ENCODE assay signal across 18 cellular contexts in the genomic region with DNA sequence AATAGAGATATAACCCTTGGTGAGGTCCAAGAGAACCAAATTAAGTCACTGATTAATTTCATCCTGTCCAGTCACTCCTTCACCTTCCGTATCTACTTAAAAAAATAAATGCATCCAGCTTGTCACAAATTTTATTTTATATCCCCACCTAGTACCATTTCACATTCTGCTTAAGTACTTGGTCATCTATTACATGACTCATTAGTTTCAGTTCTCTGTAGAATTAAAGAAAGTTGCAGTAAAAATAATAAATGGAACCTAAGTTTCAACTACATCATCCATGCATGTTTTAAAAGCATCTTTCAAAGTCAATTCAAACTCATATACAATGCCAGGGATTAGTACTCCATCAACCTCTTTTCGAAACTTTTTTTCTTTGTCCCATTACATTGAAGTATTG.
A peak's percentile ranks its signal among the peaks of the same experiment; 100 is the strongest.
DNase-seq lines count a peak whose midpoint lies in the region; ATAC-seq and TF ChIP-seq lines count a peak whose summit lies in the region.
"Had no signal": no experiment of that assay in that cellular context is flagged by ENCODE, and none has a peak within 500 bp of the region (broad histone marks: within the 10 kb centered on the region; RNA-seq: fewer than 3 reads in every experiment).

No MANE protein-coding gene starts in this region.

- no peaks in the 10 kb centered on the region for H3K36me3 Mint-ChIP-seq in natural killer cell treated with Interleukin-12 subunit alpha and Interleukin-12 subunit beta and Interleukin-15 and Interleukin-18, amount 100 ng/mL, for 72 hours
- H3K36me3 Mint-ChIP-seq in natural killer cell (no peaks in the 10 kb centered on the region), GM23338 (ENCODE audit: low read depth) (no peaks in the 10 kb centered on the region)
- H3K36me3 Mint-ChIP-seq in CD4-positive, alpha-beta T cell (ENCODE audit: low read depth) = no peaks in the 10 kb centered on the region

- ATAC-seq in natural killer cell treated with Interleukin-12 subunit alpha and Interleukin-12 subunit beta and Interleukin-15 and Interleukin-18, amount 100 ng/mL, for 72 hours = no peak
- ATAC-seq in natural killer cell = no peak
- peak; percentile 71 for ATAC-seq in HG03060 (IDR thresholded peaks at IDR 0.05; ENCODE audit: low read depth, unreplicated experiment)
- peak; percentile 81 for ATAC-seq in HG03571 (IDR thresholded peaks at IDR 0.05; ENCODE audit: unreplicated experiment)
- ATAC-seq in GM23338 = no peak
- no peak for ATAC-seq in CD4-positive, alpha-beta T cell (ENCODE audit: poor library complexity)

- peak overlapping the region; percentile 81 for H3K4me3 Mint-ChIP-seq in natural killer cell treated with Interleukin-12 subunit alpha and Interleukin-12 subunit beta and Interleukin-15 and Interleukin-18, amount 100 ng/mL, for 72 hours
- H3K4me3 Mint-ChIP-seq in natural killer cell (no peak overlapping the region), GM23338 (no peak overlapping the region)
- H3K4me3 Mint-ChIP-seq in CD4-positive, alpha-beta T cell = no peak overlapping the region

- H3K27ac Mint-ChIP-seq in natural killer cell treated with Interleukin-12 subunit alpha and Interleukin-12 subunit beta and Interleukin-15 and Interleukin-18, amount 100 ng/mL, for 72 hours = peak overlapping the region; percentile 1 to 74
- H3K27ac Mint-ChIP-seq in natural killer cell (no peak overlapping the region), GM23338 (no peak overlapping the region)
- no peak overlapping the region for H3K27ac Mint-ChIP-seq in CD4-positive, alpha-beta T cell

- H3K27me3 Mint-ChIP-seq in natural killer cell treated with Interleukin-12 subunit alpha and Interleukin-12 subunit beta and Interleukin-15 and Interleukin-18, amount 100 ng/mL, for 72 hours = no peaks in the 10 kb centered on the region
- H3K27me3 Mint-ChIP-seq in natural killer cell (ENCODE audit: low read depth in 2 of 2) (no peaks in the 10 kb centered on the region), GM23338 (ENCODE audit: insufficient read depth, low read depth, poor library complexity) (no peaks in the 10 kb centered on the region)
- H3K27me3 Mint-ChIP-seq in CD4-positive, alpha-beta T cell = no peaks in the 10 kb centered on the region

- no peaks in the 10 kb centered on the region for H3K27me3 ChIP-seq in GM23338 (ENCODE audit: insufficient read depth)
- H3K27me3 ChIP-seq in CD4-positive, alpha-beta T cell (ENCODE audit: control insufficient read depth, insufficient read depth, low read length) = no peaks in the 10 kb centered on the region
- H3K27me3 ChIP-seq: Peyer's patch had no signal

- no peak for TF ChIP-seq CTCF in natural killer cell (IDR thresholded peaks at IDR 0.05)
- TF ChIP-seq CTCF in GM13977 (IDR thresholded peaks at IDR 0.05; ENCODE audit: extremely low read depth, insufficient read depth, missing control alignments) = no peak
- no peak for TF ChIP-seq CTCF in GM23338 (conservative IDR thresholded peaks at IDR 0.05; ENCODE audit: low read depth in 2 of 2)
- TF ChIP-seq CTCF in CD4-positive, alpha-beta T cell (IDR thresholded peaks at IDR 0.05) = no peak

- H3K4me2 ChIP-seq in GM23338 = no peak overlapping the region
- H3K4me2 ChIP-seq: BLaER1 had no signal

- H4K20me1 ChIP-seq in GM23338 (replicated peaks; ENCODE audit: insufficient read depth) = no peaks in the 10 kb centered on the region
- H4K20me1 ChIP-seq: BLaER1 had no signal

- CTCF ChIA-PET in CD4-positive, alpha-beta T cell (lab: Charles Lee) = no interaction called here

- H3K4me1 Mint-ChIP-seq in natural killer cell treated with Interleukin-12 subunit alpha and Interleukin-12 subunit beta and Interleukin-15 and Interleukin-18, amount 100 ng/mL, for 72 hours (ENCODE audit: low read depth in 2 of 2) = peaks cover 10 to 26% of the 10 kb centered on the region in 2 donors
- H3K4me1 Mint-ChIP-seq in natural killer cell (peaks cover 17 to 19% of the 10 kb centered on the region in 2 donors), GM23338 (peaks cover 5% of the 10 kb centered on the region; the same call in 2 of the 3 replicates)
- H3K4me1 Mint-ChIP-seq in CD4-positive, alpha-beta T cell (ENCODE audit: low read depth) = no peaks in the 10 kb centered on the region

- no peak overlapping the region for H2AFZ ChIP-seq in GM23338

- H3K9me3 Mint-ChIP-seq in natural killer cell treated with Interleukin-12 subunit alpha and Interleukin-12 subunit beta and Interleukin-15 and Interleukin-18, amount 100 ng/mL, for 72 hours = no peaks in the 10 kb centered on the region
- no peaks in the 10 kb centered on the region for H3K9me3 Mint-ChIP-seq in natural killer cell
- no peaks in the 10 kb centered on the region for H3K9me3 Mint-ChIP-seq in GM23338
- H3K9me3 Mint-ChIP-seq in CD4-positive, alpha-beta T cell = no peaks in the 10 kb centered on the region

- H3K9me2 ChIP-seq in GM23338 (ENCODE audit: insufficient read depth) = no peaks in the 10 kb centered on the region

- in situ Hi-C loops in GM13977 (cut with MboI; ENCODE audit: low pct_unique_long_range_greater_than_20kb, low sequenced_read_pairs, unreplicated experiment) = no loop called here

- no peaks in the 10 kb centered on the region for H3K4me1 ChIP-seq in GM23338 (ENCODE audit: insufficient read depth)
- H3K4me1 ChIP-seq: BLaER1, Peyer's patch had no signal

- intact Hi-C loops in natural killer cell (cut with micrococcal nuclease) = no loop called here
- intact Hi-C loops in CD4-positive, alpha-beta T cell (cut with DNase I, micrococcal nuclease) = no loop called here

- DNase-seq in natural killer cell treated with Interleukin-12 subunit alpha and Interleukin-12 subunit beta and Interleukin-15 and Interleukin-18, amount 100 ng/mL, for 72 hours (ENCODE audit: low spot score) = no peak
- no peak for DNase-seq in natural killer cell
- no peak for DNase-seq in activated T-cell treated with anti-CD3 and anti-CD28 coated beads, Interleukin-2, amount 50 U/mL, for 1 hour
- no peak for DNase-seq in GM13977 (ENCODE audit: low spot score)
- no peak for DNase-seq in GM23338 (ENCODE audit: low spot score)
- no peak for DNase-seq in CD4-positive, alpha-beta T cell
- DNase-seq: 8988T, GF-D8, KG1, NCI-H1092, NCI-H1694 treated with DMSO at 0.1 percent for 48 hours, NCI-H345, NCI-H69, Peyer's patch, SHP77 had no signal

- no peak overlapping the region for H3K27ac ChIP-seq in GM23338 (ENCODE audit: low read depth)
- H3K27ac ChIP-seq in CD4-positive, alpha-beta T cell (ENCODE audit: low read depth, low read length) = no peak overlapping the region
- H3K27ac ChIP-seq: BLaER1, Peyer's patch had no signal

- H3K9me3 ChIP-seq in CD4-positive, alpha-beta T cell (ENCODE audit: control insufficient read depth, low read length) = no peaks in the 10 kb centered on the region
- H3K9me3 ChIP-seq: BLaER1, Peyer's patch had no signal

- H3K79me2 ChIP-seq in GM23338 (replicated peaks; ENCODE audit: insufficient read depth) = no peaks in the 10 kb centered on the region

- POLR2A ChIA-PET in CD4-positive, alpha-beta T cell (lab: Charles Lee) = no interaction called here

- no peaks in the 10 kb centered on the region for H3F3A ChIP-seq in GM23338 (replicated peaks; ENCODE audit: low read depth)

- no peak overlapping the region for H3K4me3 ChIP-seq in GM23338
- H3K4me3 ChIP-seq: BLaER1, Peyer's patch had no signal

- H3K36me3 ChIP-seq in GM23338 (ENCODE audit: insufficient read depth) = no peaks in the 10 kb centered on the region
- H3K36me3 ChIP-seq: BLaER1, Peyer's patch had no signal

TF ChIP-seq in GM23338, 12 proteins besides CTCF, POLR2A, EP300 and RAD21 (continues in another document):
- TF ChIP-seq STAT1 (IDR thresholded peaks at IDR 0.05; ENCODE audit: unreplicated experiment) (no peak), EZH2 (IDR thresholded peaks at IDR 0.05; ENCODE audit: low read depth, unreplicated experiment) (no peak), POLR2AphosphoS5 (IDR thresholded peaks at IDR 0.05; ENCODE audit: low read depth) (no peak), NANOG (IDR thresholded peaks at IDR 0.05; ENCODE audit: borderline replicate concordance) (no peak), JUNB (IDR thresholded peaks at IDR 0.05; ENCODE audit: unreplicated experiment) (no peak), ZNF331 (CRISPR knock-in tag; IDR thresholded peaks at IDR 0.05; ENCODE audit: low read depth) (no peak)
- TF ChIP-seq, protein P1, sequence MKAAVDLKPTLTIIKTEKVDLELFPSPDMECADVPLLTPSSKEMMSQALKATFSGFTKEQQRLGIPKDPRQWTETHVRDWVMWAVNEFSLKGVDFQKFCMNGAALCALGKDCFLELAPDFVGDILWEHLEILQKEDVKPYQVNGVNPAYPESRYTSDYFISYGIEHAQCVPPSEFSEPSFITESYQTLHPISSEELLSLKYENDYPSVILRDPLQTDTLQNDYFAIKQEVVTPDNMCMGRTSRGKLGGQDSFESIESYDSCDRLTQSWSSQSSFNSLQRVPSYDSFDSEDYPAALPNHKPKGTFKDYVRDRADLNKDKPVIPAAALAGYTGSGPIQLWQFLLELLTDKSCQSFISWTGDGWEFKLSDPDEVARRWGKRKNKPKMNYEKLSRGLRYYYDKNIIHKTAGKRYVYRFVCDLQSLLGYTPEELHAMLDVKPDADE (IDR thresholded peaks at IDR 0.05) = no peak
- TF ChIP-seq, protein P2, sequence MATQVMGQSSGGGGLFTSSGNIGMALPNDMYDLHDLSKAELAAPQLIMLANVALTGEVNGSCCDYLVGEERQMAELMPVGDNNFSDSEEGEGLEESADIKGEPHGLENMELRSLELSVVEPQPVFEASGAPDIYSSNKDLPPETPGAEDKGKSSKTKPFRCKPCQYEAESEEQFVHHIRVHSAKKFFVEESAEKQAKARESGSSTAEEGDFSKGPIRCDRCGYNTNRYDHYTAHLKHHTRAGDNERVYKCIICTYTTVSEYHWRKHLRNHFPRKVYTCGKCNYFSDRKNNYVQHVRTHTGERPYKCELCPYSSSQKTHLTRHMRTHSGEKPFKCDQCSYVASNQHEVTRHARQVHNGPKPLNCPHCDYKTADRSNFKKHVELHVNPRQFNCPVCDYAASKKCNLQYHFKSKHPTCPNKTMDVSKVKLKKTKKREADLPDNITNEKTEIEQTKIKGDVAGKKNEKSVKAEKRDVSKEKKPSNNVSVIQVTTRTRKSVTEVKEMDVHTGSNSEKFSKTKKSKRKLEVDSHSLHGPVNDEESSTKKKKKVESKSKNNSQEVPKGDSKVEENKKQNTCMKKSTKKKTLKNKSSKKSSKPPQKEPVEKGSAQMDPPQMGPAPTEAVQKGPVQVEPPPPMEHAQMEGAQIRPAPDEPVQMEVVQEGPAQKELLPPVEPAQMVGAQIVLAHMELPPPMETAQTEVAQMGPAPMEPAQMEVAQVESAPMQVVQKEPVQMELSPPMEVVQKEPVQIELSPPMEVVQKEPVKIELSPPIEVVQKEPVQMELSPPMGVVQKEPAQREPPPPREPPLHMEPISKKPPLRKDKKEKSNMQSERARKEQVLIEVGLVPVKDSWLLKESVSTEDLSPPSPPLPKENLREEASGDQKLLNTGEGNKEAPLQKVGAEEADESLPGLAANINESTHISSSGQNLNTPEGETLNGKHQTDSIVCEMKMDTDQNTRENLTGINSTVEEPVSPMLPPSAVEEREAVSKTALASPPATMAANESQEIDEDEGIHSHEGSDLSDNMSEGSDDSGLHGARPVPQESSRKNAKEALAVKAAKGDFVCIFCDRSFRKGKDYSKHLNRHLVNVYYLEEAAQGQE (IDR thresholded peaks at IDR 0.05; ENCODE audit: unreplicated experiment) = no peak

Comparison
In these comparisons a context has a peak if more than half of its experiments do, and no peak if none do; other contexts are left out.
1. H3K27ac Mint-ChIP-seq: peak in natural killer cell treated with Interleukin-12 subunit alpha and Interleukin-12 subunit beta and Interleukin-15 and Interleukin-18, amount 100 ng/mL, for 72 hours (2 of 2); none in natural killer cell (0 of 2), GM23338 (single experiment) and CD4-positive, alpha-beta T cell (single experiment).
2. ATAC-seq: peak in HG03060 (single experiment) and HG03571 (single experiment); none in natural killer cell treated with Interleukin-12 subunit alpha and Interleukin-12 subunit beta and Interleukin-15 and Interleukin-18, amount 100 ng/mL, for 72 hours (0 of 2), natural killer cell (0 of 3), GM23338 (single experiment) and CD4-positive, alpha-beta T cell (single experiment).